Comparison of ENCODE assay signal across 1 cellular context in genomic region chr18:59957957-59958356, GRCh38.
TF ChIP-seq lines count a peak whose summit lies in the region.

No MANE protein-coding gene starts in this region.

TF ChIP-seq in SK-N-SH, 30 proteins besides CTCF, POLR2A, EP300 and RAD21 (continued from another document):
- no peak for TF ChIP-seq RFX5 (IDR thresholded peaks at IDR 0.05; ENCODE audit: low read length)
- TF ChIP-seq USF2 (IDR thresholded peaks at IDR 0.05; ENCODE audit: borderline replicate concordance, low read depth, low read length): no peak
- 0 out of 2 replicates have a peak, but pooled peaks have one; percentile 32 for TF ChIP-seq FOXJ3 (CRISPR knock-in tag; IDR thresholded peaks at IDR 0.05)
- TF ChIP-seq REST (IDR thresholded peaks at IDR 0.05; ENCODE audit: low read depth, low read length): no peak
- TF ChIP-seq MXI1 (IDR thresholded peaks at IDR 0.05; ENCODE audit: low read depth, low read length): peak; percentile 55; the same call in 1 of the 2 replicates
- TF ChIP-seq TEAD4 (IDR thresholded peaks at IDR 0.05; ENCODE audit: borderline replicate concordance, insufficient read depth): no peak
- no peak for TF ChIP-seq TAF1 (IDR thresholded peaks at IDR 0.05; ENCODE audit: borderline replicate concordance, low read depth, low read length)
- TF ChIP-seq GABPA (IDR thresholded peaks at IDR 0.05; ENCODE audit: low read depth): no peak
- peak; percentile 20; the same call in 1 of the 2 replicates for TF ChIP-seq FOSL2 (IDR thresholded peaks at IDR 0.05; ENCODE audit: borderline replicate concordance, low read depth)
- no peak for TF ChIP-seq SIN3A (IDR thresholded peaks at IDR 0.05; ENCODE audit: borderline replicate concordance, low read depth, low read length)
- TF ChIP-seq FOXM1 (IDR thresholded peaks at IDR 0.05; ENCODE audit: low read depth): no peak
- peak; percentile 77 for TF ChIP-seq GATA2 (CRISPR knock-in tag; IDR thresholded peaks at IDR 0.05)
- TF ChIP-seq MEF2A (IDR thresholded peaks at IDR 0.05; ENCODE audit: borderline replicate concordance, low read depth): no peak
- peak; percentile 53 for TF ChIP-seq MAX (IDR thresholded peaks at IDR 0.05; ENCODE audit: low read depth)
- TF ChIP-seq CHD2 (IDR thresholded peaks at IDR 0.05; ENCODE audit: low read length, partially characterized antibody): peak; percentile 77
- no peak for TF ChIP-seq NRF1 (IDR thresholded peaks at IDR 0.05; ENCODE audit: low read depth, low read length)
